Comparison of ENCODE assay signal across 8 cellular contexts in genomic region chr1:247078315-247079140, GRCh38. TPM values are rescaled to one million over a fixed set of nuclear protein-coding genes. Genes with fewer than 3 reads are reported as not detected.
DNase-seq lines count a peak whose midpoint lies in the region; ATAC-seq and TF ChIP-seq lines count a peak whose summit lies in the region.

Gene ZNF670, minus strand, starts transcription at chr1:247078811. Its CDS starts 215 bp downstream, at chr1:247078596.

- peaks cover 15% of the 10 kb centered on the region; the same call in 1 of the 2 replicates for H3K9me3 ChIP-seq in OCI-LY7 (ENCODE audit: low read length)
- no peaks in the 10 kb centered on the region for H3K9me3 ChIP-seq in muscle layer of duodenum (ENCODE audit: control insufficient read depth in 1 of 2, low read length in 2 of 2)

- no peaks in the 10 kb centered on the region for H3K27me3 ChIP-seq in muscle layer of duodenum (ENCODE audit: low read depth, low read length)

- CTCF ChIA-PET in OCI-LY7 (lab: Charles Lee; ENCODE audit: unreplicated experiment) = no interaction called here

- peaks cover 18% of the 10 kb centered on the region for H3K4me1 ChIP-seq in OCI-LY7 (ENCODE audit: insufficient read depth, low read length, poor library complexity, severe bottlenecking)
- peaks cover 4 to 8% of the 10 kb centered on the region in 2 donors for H3K4me1 ChIP-seq in muscle layer of duodenum (ENCODE audit: control insufficient read depth in 1 of 2, insufficient read depth in 2 of 2, low read length in 2 of 2)

- no TSS peak for BruUV-seq in OCI-LY7 (replicated peaks; lab: Mats Ljungman, UMichigan)

- peak within 1 kb of the TSS; percentile 87 for H3K4me2 ChIP-seq in OCI-LY7 (ENCODE audit: low read length)

- intact Hi-C loops in OCI-LY7 (cut with micrococcal nuclease; ENCODE audit: unreplicated experiment) = loop anchor here (2.0 to 5.0 kb wide), 3 partner anchors 134 to 571 kb away; partner anchors contain the start of genes AHCTF1 and SMYD3

- H2AFZ ChIP-seq in OCI-LY7 (ENCODE audit: low read length) = peak within 1 kb of the TSS; percentile 91

- peak; percentile 65 for TF ChIP-seq CTCF in OCI-LY7 (conservative IDR thresholded peaks at IDR 0.05; ENCODE audit: low read length)

- ATAC-seq in GM21526 (IDR thresholded peaks at IDR 0.05; ENCODE audit: low FRiP score, unreplicated experiment) (peak; percentile 99), esophagus mucosa (peak; percentile 100)

- peaks cover 40% of the 10 kb centered on the region for H3K79me2 ChIP-seq in OCI-LY7 (ENCODE audit: insufficient read depth, low read depth, low read length)

- H3K36me3 ChIP-seq in OCI-LY7 (ENCODE audit: insufficient read depth, low read length) (peaks cover 26% of the 10 kb centered on the region), muscle layer of duodenum (ENCODE audit: control insufficient read depth in 1 of 2, insufficient read depth in 2 of 2, low read length in 2 of 2) (no peaks in the 10 kb centered on the region)

- no peaks in the 10 kb centered on the region for H3K9me2 ChIP-seq in OCI-LY7 (ENCODE audit: insufficient read depth, low read length)

- POLR2A ChIA-PET in OCI-LY7 (lab: Charles Lee) = interaction anchor here (0.6 to 1.0 kb wide), 7 partner anchors 26 to 147 kb away, joined by 3 to 6 read pairs (median 4); partner anchors contain the start of gene AHCTF1

- no peaks in the 10 kb centered on the region for H4K20me1 ChIP-seq in OCI-LY7 (ENCODE audit: insufficient read depth, low read length)

- H3K4me3 ChIP-seq in OCI-LY7 (ENCODE audit: low read depth, low read length, poor library complexity, severe bottlenecking) (peak within 1 kb of the TSS; percentile 85), muscle layer of duodenum (ENCODE audit: low read depth in 1 of 2, low read length in 2 of 2) (peak within 1 kb of the TSS; percentile 84 to 88)

- DNase-seq in DMS 273 treated with DMSO at 0.1 percent for 48 hours (lab: John Stamatoyannopoulos, UW) (peak; percentile 92), HuH-7 (ENCODE audit: low spot score) (peak; percentile 90), OCI-LY7 (ENCODE audit: low spot score) (peak; percentile 97), activated T-cell treated with anti-CD3 and anti-CD28 coated beads for 4 hours (peak; percentile 83)
- DNase-seq in stimulated activated CD8-positive, alpha-beta memory T cell treated with anti-CD3 and anti-CD28 coated beads, Interleukin-7, amount 100 ng/mL, for 24 hours (ENCODE audit: low read depth) = peak; percentile 78

- H3K27ac ChIP-seq in OCI-LY7 (ENCODE audit: low read depth, low read length, poor library complexity, severe bottlenecking) (peak within 1 kb of the TSS; percentile 46), muscle layer of duodenum (ENCODE audit: low read length) (peak within 1 kb of the TSS; percentile 69)

RNA-seq across cellular contexts. Expression of gene ZNF670, which starts in this region (rescaled TPM):
- total RNA-seq in OCI-LY7 (2014; rRNA removed; shearing (Covaris generic)) = 5.5 and 5.8 TPM in 2 replicates
- 8.0 and 8.6 TPM in 2 replicates for total RNA-seq in OCI-LY7 (2022)
- 1.4 TPM for total RNA-seq in esophagus mucosa

Comparison
In these comparisons a context has a peak if more than half of its experiments do, and no peak if none do; other contexts are left out.
1. Peak in every context shown above with its lines: DNase-seq, ATAC-seq, H3K4me3 ChIP-seq and H3K27ac ChIP-seq.